ENCODE assay signal across 17 cellular contexts in the genomic region with DNA sequence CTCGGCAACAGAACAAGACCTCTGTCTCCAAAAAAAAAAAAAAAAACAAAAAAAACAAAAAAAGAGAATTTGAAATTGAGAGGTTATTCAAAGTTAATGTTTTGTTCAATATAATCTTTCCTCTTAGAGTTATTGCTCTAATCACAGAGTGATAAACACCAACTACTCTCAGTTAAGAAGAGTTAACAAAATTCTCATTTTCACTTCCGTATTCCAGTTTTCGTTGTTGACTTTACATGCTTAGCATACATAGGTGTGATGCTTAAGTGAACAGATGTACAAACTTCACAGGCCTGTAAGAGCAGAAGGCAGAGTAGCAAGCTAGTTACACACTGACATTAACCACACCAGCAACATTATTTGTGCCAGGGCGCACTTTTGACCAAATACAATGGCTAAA. TPM values are rescaled to one million over a fixed set of nuclear protein-coding genes. Genes with fewer than 3 reads are reported as not detected.
DNase-seq lines count a peak whose midpoint lies in the region; ATAC-seq and TF ChIP-seq lines count a peak whose summit lies in the region.
"Had no signal": no experiment of that assay in that cellular context is flagged by ENCODE, and none has a peak within 500 bp of the region (broad histone marks: within the 10 kb centered on the region; RNA-seq: fewer than 3 reads in every experiment).

No MANE protein-coding gene starts in this region.

- POLR2A ChIA-PET in T-cell (lab: Charles Lee), result interaction anchor here in 1 of 2 donors (0.6 kb wide), 1 partner anchor 25 kb away, joined by 6 read pairs; no protein-coding TSS in a partner anchor

- no peaks in the 10 kb centered on the region for H3K9me3 ChIP-seq in upper lobe of left lung

- TF ChIP-seq CTCF in upper lobe of left lung (IDR thresholded peaks at IDR 0.05), result no peak

- peaks cover 12 to 17% (median 15%) of the 10 kb centered on the region in 3 donors for H3K4me1 Mint-ChIP-seq in T-cell
- peaks cover 18% of the 10 kb centered on the region for H3K4me1 Mint-ChIP-seq in activated naive CD4-positive, alpha-beta T cell treated with anti-CD3 and anti-CD28 coated beads for 36 hours (ENCODE audit: low read depth)

- H3K36me3 ChIP-seq in upper lobe of left lung, result peaks cover 0 to 49% (median 15%) of the 10 kb centered on the region in 4 donors

- ATAC-seq in GM18511 (IDR thresholded peaks at IDR 0.05; ENCODE audit: unreplicated experiment) (peak; percentile 68), GM19467 (IDR thresholded peaks at IDR 0.05; ENCODE audit: unreplicated experiment) (peak; percentile 68), HG03095 (IDR thresholded peaks at IDR 0.05; ENCODE audit: unreplicated experiment) (peak; percentile 73), esophagus mucosa (peak; percentile 20), T-cell (replicated peaks in 1 of 4) (no peak), upper lobe of left lung (ENCODE audit: low FRiP score in 2 of 2) (no peak)
- ATAC-seq: activated T-cell treated with anti-CD3 and anti-CD28 coated beads, Interleukin-2, amount 50 U/mL, for 72 hours had no signal

- no peak for TF ChIP-seq EP300 in upper lobe of left lung (IDR thresholded peaks at IDR 0.05)

- peaks cover 24% of the 10 kb centered on the region for H3K36me3 Mint-ChIP-seq in T-cell
- H3K36me3 Mint-ChIP-seq in activated naive CD4-positive, alpha-beta T cell treated with anti-CD3 and anti-CD28 coated beads for 36 hours (ENCODE audit: low read depth), result peaks cover 36% of the 10 kb centered on the region

- H3K27me3 Mint-ChIP-seq in T-cell, result no peaks in the 10 kb centered on the region
- H3K27me3 Mint-ChIP-seq in activated naive CD4-positive, alpha-beta T cell treated with anti-CD3 and anti-CD28 coated beads for 36 hours (ENCODE audit: low read depth), result no peaks in the 10 kb centered on the region

- no peak overlapping the region for H3K27ac Mint-ChIP-seq in T-cell
- H3K27ac Mint-ChIP-seq in activated naive CD4-positive, alpha-beta T cell treated with anti-CD3 and anti-CD28 coated beads for 36 hours, result no peak overlapping the region
- H3K27ac Mint-ChIP-seq: activated T-cell treated with anti-CD3 and anti-CD28 coated beads, Interleukin-2, amount 50 U/mL, for 72 hours had no signal

- H3K4me3 Mint-ChIP-seq in T-cell, result no peak overlapping the region
- H3K4me3 Mint-ChIP-seq in activated naive CD4-positive, alpha-beta T cell treated with anti-CD3 and anti-CD28 coated beads for 36 hours, result no peak overlapping the region
- H3K4me3 Mint-ChIP-seq: activated T-cell treated with anti-CD3 and anti-CD28 coated beads, Interleukin-2, amount 50 U/mL, for 72 hours had no signal

- no peaks in the 10 kb centered on the region for H3K9me3 Mint-ChIP-seq in T-cell
- H3K9me3 Mint-ChIP-seq in activated naive CD4-positive, alpha-beta T cell treated with anti-CD3 and anti-CD28 coated beads for 36 hours, result no peaks in the 10 kb centered on the region
- H3K9me3 Mint-ChIP-seq: activated T-cell treated with anti-CD3 and anti-CD28 coated beads, Interleukin-2, amount 50 U/mL, for 72 hours had no signal

- peaks cover 0 to 3% (median 0%) of the 10 kb centered on the region in 4 donors for H3K4me1 ChIP-seq in upper lobe of left lung

- intact Hi-C loops in activated naive CD4-positive, alpha-beta T cell treated with anti-CD3 and anti-CD28 coated beads for 36 hours (cut with micrococcal nuclease), result no loop called here

- H3K27me3 ChIP-seq in upper lobe of left lung, result no peaks in the 10 kb centered on the region
- H3K27me3 ChIP-seq: dorsolateral prefrontal cortex had no signal

- no peak for TF ChIP-seq POLR2A in upper lobe of left lung (IDR thresholded peaks at IDR 0.05)

- CTCF ChIA-PET in T-cell (lab: Charles Lee), result interaction anchor here in 1 of 2 donors (0.7 kb wide), 1 partner anchor 23 kb away, joined by 5 read pairs; no protein-coding TSS in a partner anchor
- CTCF ChIA-PET in activated naive CD4-positive, alpha-beta T cell treated with anti-CD3 and anti-CD28 coated beads for 36 hours (lab: Charles Lee), result interaction anchor here (0.5 to 0.6 kb wide), 4 partner anchors 9 to 216 kb away, joined by 3 to 6 read pairs (median 4); no protein-coding TSS in a partner anchor

- 78 to 79% methylated on average over 4 of the region's 4 CpGs for WGBS in upper lobe of left lung, 2 donors

- H3K4me3 ChIP-seq in upper lobe of left lung, result no peak overlapping the region
- H3K4me3 ChIP-seq: dorsolateral prefrontal cortex, smooth muscle cell had no signal

- H3K27ac ChIP-seq in upper lobe of left lung, result no peak overlapping the region
- H3K27ac ChIP-seq: dorsolateral prefrontal cortex had no signal

- DNase-seq in T-cell (no peak), upper lobe of left lung (no peak), DMS 273 treated with DMSO at 0.1 percent for 48 hours (lab: John Stamatoyannopoulos, UW) (no peak)
- no peak for DNase-seq in activated naive CD4-positive, alpha-beta T cell treated with anti-CD3 and anti-CD28 coated beads for 36 hours
- DNase-seq: activated CD4-positive, alpha-beta T cell treated with anti-CD3 and anti-CD28 coated beads for 1 hour; activated T-cell treated with anti-CD3 and anti-CD28 coated beads, Interleukin-2, amount 50 U/mL, for 72 hours; dorsolateral prefrontal cortex; GDM1; mammary epithelial cell; NCI-H2081; NK-92 treated with Interleukin-12 subunit alpha and Interleukin-12 subunit beta, amount 100 ng/mL, for 24 hours; occipital lobe had no signal

RNA-seq across cellular contexts. Expression of a gene that starts 12.3 kb away (rescaled TPM):
- total RNA-seq in esophagus mucosa, result 19.0 TPM
- 10 to 100 TPM; 25.4 to 39.0 (median 29.0) TPM for total RNA-seq in T-cell
- total RNA-seq in activated naive CD4-positive, alpha-beta T cell treated with anti-CD3 and anti-CD28 coated beads for 36 hours, result 10 to 100 TPM; 28.1 to 29.0 TPM
- total RNA-seq in upper lobe of left lung, result 10 to 100 TPM; 15.5 to 25.2 (median 23.3) TPM

RNA-seq across cellular contexts. Expression of a gene that starts 19.0 kb away (rescaled TPM):
- total RNA-seq in esophagus mucosa, result 12.5 TPM
- total RNA-seq in T-cell, result 100 to 1,000 TPM; 284 to 383 (median 304) TPM
- 100 to 1,000 TPM; 147 to 155 TPM for total RNA-seq in activated naive CD4-positive, alpha-beta T cell treated with anti-CD3 and anti-CD28 coated beads for 36 hours
- 100 to 1,000 TPM in 1 of 6 donors, 10 to 100 TPM in 5; 21.0 to 166 (median 51.7) TPM for total RNA-seq in upper lobe of left lung

Comparison
In these comparisons a context has a peak if more than half of its experiments do, and no peak if none do; other contexts are left out.
1. ATAC-seq: peak in GM18511 (single experiment), GM19467 (single experiment), HG03095 (single experiment) and esophagus mucosa (single experiment); none in T-cell (0 of 4) and upper lobe of left lung (0 of 2).